ENCODE assay signal across 23 cellular contexts in genomic region chr21:37449302-37449937, GRCh38.
DNase-seq lines count a peak whose midpoint lies in the region; ATAC-seq, FAIRE-seq and TF ChIP-seq lines count a peak whose summit lies in the region.
"Had no signal": no experiment of that assay in that cellular context is flagged by ENCODE, and none has a peak within 500 bp of the region (broad histone marks: within the 10 kb centered on the region; RNA-seq: fewer than 3 reads in every experiment).

No MANE protein-coding gene starts in this region.

- H3K27ac ChIP-seq in RWPE1 (peak overlapping the region; percentile 42; the same call in 1 of the 2 replicates), keratinocyte (ENCODE audit: control insufficient read depth, insufficient read depth, low read length) (peak overlapping the region; percentile 51)
- H3K27ac ChIP-seq: neural progenitor cell, skin epidermis had no signal

- H2AFZ ChIP-seq in keratinocyte (ENCODE audit: control insufficient read depth, low read length), result no peak overlapping the region
- H2AFZ ChIP-seq: neural progenitor cell had no signal

- peaks cover 80% of the 10 kb centered on the region for H3K79me2 ChIP-seq in keratinocyte (ENCODE audit: control insufficient read depth, insufficient read depth, low read length)

- H3K4me3 Mint-ChIP-seq in natural killer cell, result no peak overlapping the region
- H3K4me3 Mint-ChIP-seq in natural killer cell treated with Interleukin-12 subunit alpha and Interleukin-12 subunit beta and Interleukin-15 and Interleukin-18, amount 100 ng/mL, for 72 hours, result no peak overlapping the region
- H3K4me3 Mint-ChIP-seq in stimulated activated effector memory CD8-positive, alpha-beta T cell treated with anti-CD3 and anti-CD28 coated beads, Interleukin-12 subunit alpha, Interleukin-12 subunit beta, amount 100 ng/mL, for 72 hours, result no peak overlapping the region
- H3K4me3 Mint-ChIP-seq: neural progenitor cell; stimulated activated naive B cell treated with anti-CD40 and anti-IgM and Interleukin-4, amounts not matched to agents 10 μg/mL and 1 μg/mL and 100 μg/mL, for 72 hours had no signal

- H3K9me1 ChIP-seq in keratinocyte (ENCODE audit: control insufficient read depth, extremely low read depth, insufficient read depth, low read length), result peaks cover 6% of the 10 kb centered on the region

- TF ChIP-seq CTCF in natural killer cell (IDR thresholded peaks at IDR 0.05), result no peak
- TF ChIP-seq CTCF in RWPE1 (conservative IDR thresholded peaks at IDR 0.05; ENCODE audit: low read depth), result no peak
- TF ChIP-seq CTCF in keratinocyte (optimal IDR thresholded peaks at IDR 0.05 in 1 of 3, IDR thresholded peaks at IDR 0.05 in 1 of 3, conservative IDR thresholded peaks at IDR 0.05 in 1 of 3; ENCODE audit: extremely low read depth in 1 of 3, insufficient read depth in 2 of 3, low read length in 3 of 3), result no peak

- H3K27ac Mint-ChIP-seq in natural killer cell, result peak overlapping the region; percentile 7 to 84
- H3K27ac Mint-ChIP-seq in natural killer cell treated with Interleukin-12 subunit alpha and Interleukin-12 subunit beta and Interleukin-15 and Interleukin-18, amount 100 ng/mL, for 72 hours, result no peak overlapping the region
- H3K27ac Mint-ChIP-seq in stimulated activated effector memory CD8-positive, alpha-beta T cell treated with anti-CD3 and anti-CD28 coated beads, Interleukin-12 subunit alpha, Interleukin-12 subunit beta, amount 100 ng/mL, for 72 hours, result peak overlapping the region; percentile 32
- H3K27ac Mint-ChIP-seq: neural progenitor cell; stimulated activated naive B cell treated with anti-CD40 and anti-IgM and Interleukin-4, amounts not matched to agents 10 μg/mL and 1 μg/mL and 100 μg/mL, for 72 hours had no signal

- CTCF ChIA-PET in RWPE1 (lab: Yijun Ruan, JAX), result interaction anchor here (0.6 to 0.9 kb wide), 2 partner anchors 14 to 85 kb away, joined by 3 to 4 read pairs; no protein-coding TSS in a partner anchor

- no peaks in the 10 kb centered on the region for H3K27me3 ChIP-seq in keratinocyte (ENCODE audit: control insufficient read depth, extremely low read depth, insufficient read depth, low read length)
- H3K27me3 ChIP-seq: heart right ventricle, neural progenitor cell had no signal

- peaks cover 39% of the 10 kb centered on the region for H3K4me1 ChIP-seq in keratinocyte (ENCODE audit: control insufficient read depth, extremely low read depth, insufficient read depth, low read length)

- H3K9me3 ChIP-seq in keratinocyte (ENCODE audit: control insufficient read depth, low read depth, low read length), result no peaks in the 10 kb centered on the region
- H3K9me3 ChIP-seq: HAP-1, heart right ventricle had no signal

- H3K4me1 Mint-ChIP-seq in natural killer cell, result peaks cover 70 to 77% of the 10 kb centered on the region in 2 donors
- peaks cover 52 to 57% of the 10 kb centered on the region in 2 donors for H3K4me1 Mint-ChIP-seq in natural killer cell treated with Interleukin-12 subunit alpha and Interleukin-12 subunit beta and Interleukin-15 and Interleukin-18, amount 100 ng/mL, for 72 hours (ENCODE audit: low read depth in 2 of 2)
- peaks cover 73% of the 10 kb centered on the region for H3K4me1 Mint-ChIP-seq in stimulated activated effector memory CD8-positive, alpha-beta T cell treated with anti-CD3 and anti-CD28 coated beads, Interleukin-12 subunit alpha, Interleukin-12 subunit beta, amount 100 ng/mL, for 72 hours

- H3K9ac ChIP-seq in keratinocyte (ENCODE audit: control insufficient read depth, extremely low read depth, insufficient read depth, low read length), result no peak overlapping the region
- H3K9ac ChIP-seq: neural progenitor cell had no signal

- H3K36me3 ChIP-seq in keratinocyte (ENCODE audit: control insufficient read depth in 2 of 2, extremely low read depth in 1 of 2, insufficient read depth in 2 of 2, low read length in 2 of 2), result no peaks in the 10 kb centered on the region
- H3K36me3 ChIP-seq: neural progenitor cell had no signal

- no peak for ATAC-seq in natural killer cell
- no peak for ATAC-seq in natural killer cell treated with Interleukin-12 subunit alpha and Interleukin-12 subunit beta and Interleukin-15 and Interleukin-18, amount 100 ng/mL, for 72 hours
- ATAC-seq in stimulated activated effector memory CD8-positive, alpha-beta T cell treated with anti-CD3 and anti-CD28 coated beads, Interleukin-12 subunit alpha, Interleukin-12 subunit beta, amount 100 ng/mL, for 72 hours, result no peak
- ATAC-seq: heart right ventricle; left ventricle myocardium superior; stimulated activated naive B cell treated with anti-CD40 and anti-IgM and Interleukin-4, amounts not matched to agents 10 μg/mL and 1 μg/mL and 100 μg/mL, for 72 hours had no signal

- H3K4me3 ChIP-seq in keratinocyte (ENCODE audit: control insufficient read depth in 2 of 3, extremely low read depth in 1 of 3, insufficient read depth in 2 of 3, low read depth in 1 of 3, low read length in 3 of 3), result no peak overlapping the region
- H3K4me3 ChIP-seq: HAP-1, heart right ventricle, neural progenitor cell, skin epidermis had no signal

- H3K4me2 ChIP-seq in keratinocyte (ENCODE audit: control insufficient read depth, extremely low read depth, insufficient read depth, low read depth, low read length), result peak overlapping the region; percentile 30
- H3K4me2 ChIP-seq: neural progenitor cell had no signal

- intact Hi-C loops in natural killer cell (cut with micrococcal nuclease), result loop anchor here (5.0 kb wide), 1 partner anchor 37 kb away; no protein-coding TSS in a partner anchor

- POLR2A ChIA-PET in RWPE1 (lab: Yijun Ruan, JAX; ENCODE audit: low non-redundant PET), result no interaction called here

- H3K9me3 Mint-ChIP-seq in natural killer cell, result no peaks in the 10 kb centered on the region
- H3K9me3 Mint-ChIP-seq in natural killer cell treated with Interleukin-12 subunit alpha and Interleukin-12 subunit beta and Interleukin-15 and Interleukin-18, amount 100 ng/mL, for 72 hours, result no peaks in the 10 kb centered on the region
- H3K9me3 Mint-ChIP-seq in stimulated activated effector memory CD8-positive, alpha-beta T cell treated with anti-CD3 and anti-CD28 coated beads, Interleukin-12 subunit alpha, Interleukin-12 subunit beta, amount 100 ng/mL, for 72 hours, result no peaks in the 10 kb centered on the region
- H3K9me3 Mint-ChIP-seq: neural progenitor cell had no signal

- peaks cover 10% of the 10 kb centered on the region for H4K20me1 ChIP-seq in keratinocyte (ENCODE audit: control insufficient read depth, extremely low read depth, insufficient read depth, low read length)

- no peak for FAIRE-seq in keratinocyte (lab: Jason Lieb, UNC)

- no peaks in the 10 kb centered on the region for H3K36me3 Mint-ChIP-seq in natural killer cell
- no peaks in the 10 kb centered on the region for H3K36me3 Mint-ChIP-seq in natural killer cell treated with Interleukin-12 subunit alpha and Interleukin-12 subunit beta and Interleukin-15 and Interleukin-18, amount 100 ng/mL, for 72 hours
- H3K36me3 Mint-ChIP-seq in stimulated activated effector memory CD8-positive, alpha-beta T cell treated with anti-CD3 and anti-CD28 coated beads, Interleukin-12 subunit alpha, Interleukin-12 subunit beta, amount 100 ng/mL, for 72 hours, result peaks cover 3% of the 10 kb centered on the region

- H3K27me3 Mint-ChIP-seq in natural killer cell (ENCODE audit: low read depth in 2 of 2), result no peaks in the 10 kb centered on the region
- no peaks in the 10 kb centered on the region for H3K27me3 Mint-ChIP-seq in natural killer cell treated with Interleukin-12 subunit alpha and Interleukin-12 subunit beta and Interleukin-15 and Interleukin-18, amount 100 ng/mL, for 72 hours
- H3K27me3 Mint-ChIP-seq: progenitor cell of endocrine pancreas; stimulated activated naive B cell treated with anti-CD40 and anti-IgM and Interleukin-4, amounts not matched to agents 10 μg/mL and 1 μg/mL and 100 μg/mL, for 72 hours had no signal

- dilution Hi-C loops in keratinocyte (cut with MboI; ENCODE audit: extremely low pct_ligation_motif_present, low sequenced_read_pairs), result no loop called here

- no peak for DNase-seq in natural killer cell
- DNase-seq in natural killer cell treated with Interleukin-12 subunit alpha and Interleukin-12 subunit beta and Interleukin-15 and Interleukin-18, amount 100 ng/mL, for 72 hours (ENCODE audit: low spot score), result no peak
- no peak for DNase-seq in RWPE1 (ENCODE audit: low spot score)
- no peak for DNase-seq in keratinocyte (ENCODE audit: low read depth, low spot score)
- DNase-seq in stimulated activated effector memory CD8-positive, alpha-beta T cell treated with anti-CD3 and anti-CD28 coated beads, Interleukin-12 subunit alpha, Interleukin-12 subunit beta, amount 100 ng/mL, for 72 hours (ENCODE audit: low spot score in 2 of 2), result no peak
- DNase-seq in NCI-H2081 (lab: John Stamatoyannopoulos, UW), result no peak
- DNase-seq in NCI-H1105 treated with DMSO at 0.1 percent for 48 hours (lab: John Stamatoyannopoulos, UW), result no peak
- DNase-seq in NCI-H69 (lab: John Stamatoyannopoulos, UW), result no peak
- DNase-seq: amygdala; GF-D8; heart right ventricle; left ventricle myocardium superior; midbrain; NCI-H1105; NCI-H2029 treated with DMSO at 0.1 percent for 48 hours; OCI-M1; SHP77; stimulated activated CD4-positive, alpha-beta T cell treated with anti-CD3 and anti-CD28 coated beads, Interleukin-2, amount 100 ng/mL, for 24 hours; stimulated activated naive B cell treated with anti-CD40 and anti-IgM and Interleukin-4, amounts not matched to agents 10 μg/mL and 1 μg/mL and 100 μg/mL, for 72 hours had no signal

Comparison
In these comparisons a context has a peak if more than half of its experiments do, and no peak if none do; other contexts are left out.
1. H3K27ac Mint-ChIP-seq: peak in natural killer cell (2 of 2) and stimulated activated effector memory CD8-positive, alpha-beta T cell treated with anti-CD3 and anti-CD28 coated beads, Interleukin-12 subunit alpha, Interleukin-12 subunit beta, amount 100 ng/mL, for 72 hours (single experiment); none in natural killer cell treated with Interleukin-12 subunit alpha and Interleukin-12 subunit beta and Interleukin-15 and Interleukin-18, amount 100 ng/mL, for 72 hours (0 of 2).